Comparison of ENCODE assay signal across 16 cellular contexts in the genomic region with DNA sequence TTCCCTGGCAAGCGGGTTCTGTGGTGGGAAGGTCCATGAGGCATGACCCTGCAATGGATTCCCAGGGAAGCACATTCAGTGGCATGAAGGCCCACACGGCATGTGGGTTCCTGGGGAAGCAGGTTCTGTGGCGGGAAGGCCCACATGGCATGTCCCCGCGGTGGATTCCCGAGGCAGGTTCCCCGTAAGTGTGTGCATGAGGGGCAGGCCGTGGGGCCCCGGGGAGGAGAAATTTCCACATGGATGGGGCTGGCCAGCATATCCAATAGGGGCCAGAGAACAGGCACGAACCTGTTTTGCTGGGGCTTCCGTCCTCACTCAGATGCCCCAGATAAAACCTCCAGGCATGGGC.
DNase-seq lines count a peak whose midpoint lies in the region; ATAC-seq, FAIRE-seq and TF ChIP-seq lines count a peak whose summit lies in the region.
"Had no signal": no experiment of that assay in that cellular context is flagged by ENCODE, and none has a peak within 500 bp of the region (broad histone marks: within the 10 kb centered on the region; RNA-seq: fewer than 3 reads in every experiment).

No MANE protein-coding gene starts in this region.

- H4K20me1 ChIP-seq in HepG2 (ENCODE audit: insufficient read depth, low read length) = no peaks in the 10 kb centered on the region

- in situ Hi-C loops in HepG2 (cut with HindIII; ENCODE audit: extremely low pct_ligation_motif_present, low pct_unique_long_range_greater_than_20kb) = no loop called here

- ATAC-seq in right lobe of liver = no peak
- ATAC-seq in HepG2 = no peak
- ATAC-seq in lower lobe of right lung = no peak
- peak; percentile 29 for ATAC-seq in stimulated activated memory B cell treated with anti-CD40 and anti-IgM and Interleukin-4, amounts not matched to agents 10 μg/mL and 1 μg/mL and 100 μg/mL, for 72 hours
- no peak for ATAC-seq in HG02642 (IDR thresholded peaks at IDR 0.05; ENCODE audit: poor library complexity, unreplicated experiment)
- ATAC-seq: A549; CD8-positive, alpha-beta T cell had no signal

- peaks cover 3% of the 10 kb centered on the region for H3K9me3 Mint-ChIP-seq in stimulated activated memory B cell treated with anti-CD40 and anti-IgM and Interleukin-4, amounts not matched to agents 10 μg/mL and 1 μg/mL and 100 μg/mL, for 72 hours

- TF ChIP-seq RAD21 in HepG2 (CRISPR knock-in tag; IDR thresholded peaks at IDR 0.05) = no peak

- no peaks in the 10 kb centered on the region for H3K36me3 ChIP-seq in right lobe of liver
- H3K36me3 ChIP-seq in HepG2 (replicated peaks in 1 of 2; ENCODE audit: control insufficient read depth in 1 of 2, insufficient read depth in 2 of 2, low read length in 2 of 2) = no peaks in the 10 kb centered on the region
- no peaks in the 10 kb centered on the region for H3K36me3 ChIP-seq in lower lobe of right lung
- H3K36me3 ChIP-seq in testis (ENCODE audit: low read depth, missing control alignments) = no peaks in the 10 kb centered on the region

- no peak overlapping the region for H3K4me2 ChIP-seq in HepG2 (ENCODE audit: low read depth, low read length)
- H3K4me2 ChIP-seq: A549 had no signal

- H3K79me2 ChIP-seq in HepG2 (ENCODE audit: insufficient read depth, low read length) = no peaks in the 10 kb centered on the region

- H3K27ac ChIP-seq in right lobe of liver (no peak overlapping the region), HepG2 (ENCODE audit: extremely low read length, insufficient read depth, low read length) (no peak overlapping the region), lower lobe of right lung (no peak overlapping the region), testis (no peak overlapping the region)
- H3K27ac ChIP-seq: A549, C4-2B had no signal

- intact Hi-C loops in right lobe of liver (cut with DNase I) (no loop called here), HepG2 (cut with micrococcal nuclease; ENCODE audit: unreplicated experiment) (no loop called here), lower lobe of right lung (cut with DNase I) (no loop called here), testis (cut with DNase I; ENCODE audit: low total_unique reads) (no loop called here)

- peak in 2 of 3 donors; percentile 2 to 37 for DNase-seq in right lobe of liver
- DNase-seq in HepG2 (ENCODE audit: low spot score) = no peak
- DNase-seq in lower lobe of right lung = peak; percentile 15
- no peak for DNase-seq in COLO829 (ENCODE audit: low spot score)
- DNase-seq in testis = no peak
- DNase-seq: BE2C; CD8-positive, alpha-beta T cell; DND-41; GDM1; GOT3; HCEC 1CT; IMR-90 had no signal

- no peak overlapping the region for H2AFZ ChIP-seq in HepG2 (ENCODE audit: low read length)

- BruUV-seq in HepG2 (replicated peaks; lab: Mats Ljungman, UMichigan) = no TSS peak

- H3K4me3 ChIP-seq in right lobe of liver = no peak overlapping the region
- no peak overlapping the region for H3K4me3 ChIP-seq in HepG2 (replicated peaks in 1 of 3; ENCODE audit: insufficient read depth in 1 of 3, low read depth in 2 of 3, low read length in 3 of 3)
- no peak overlapping the region for H3K4me3 ChIP-seq in lower lobe of right lung
- no peak overlapping the region for H3K4me3 ChIP-seq in testis
- H3K4me3 ChIP-seq: A549 had no signal

- H3K4me1 ChIP-seq in right lobe of liver (no peaks in the 10 kb centered on the region), HepG2 (ENCODE audit: insufficient read depth, low read length) (no peaks in the 10 kb centered on the region), lower lobe of right lung (no peaks in the 10 kb centered on the region), testis (peaks cover 8% of the 10 kb centered on the region)
- H3K4me1 ChIP-seq: A549, BE2C had no signal

- H3K27me3 Mint-ChIP-seq in stimulated activated memory B cell treated with anti-CD40 and anti-IgM and Interleukin-4, amounts not matched to agents 10 μg/mL and 1 μg/mL and 100 μg/mL, for 72 hours = peaks cover 13% of the 10 kb centered on the region

- no CpG with 5 or more reads among the region's 11 CpGs for WGBS in right lobe of liver (ENCODE audit: insufficient coverage, low coverage, low lambda C conversion rate, missing lambda C conversion rate)
- WGBS in HepG2 (ENCODE audit: low lambda C conversion rate) = 21% methylated on average over 2 of the region's 11 CpGs
- WGBS in testis, 2 donors = 96 to 100% methylated on average over 6 to 11 of the region's 11 CpGs

- no peaks in the 10 kb centered on the region for H3K4me1 Mint-ChIP-seq in stimulated activated memory B cell treated with anti-CD40 and anti-IgM and Interleukin-4, amounts not matched to agents 10 μg/mL and 1 μg/mL and 100 μg/mL, for 72 hours

- no peak for FAIRE-seq in HepG2 (lab: Jason Lieb, UNC)
- FAIRE-seq: A549 had no signal

- H3K9ac ChIP-seq in HepG2 (ENCODE audit: insufficient read depth, low read depth, low read length) = no peak overlapping the region

- no peak overlapping the region for H3K27ac Mint-ChIP-seq in stimulated activated memory B cell treated with anti-CD40 and anti-IgM and Interleukin-4, amounts not matched to agents 10 μg/mL and 1 μg/mL and 100 μg/mL, for 72 hours
- H3K27ac Mint-ChIP-seq: CD8-positive, alpha-beta T cell had no signal

- TF ChIP-seq POLR2A in right lobe of liver (IDR thresholded peaks at IDR 0.05) (no peak), HepG2 (IDR thresholded peaks at IDR 0.05; ENCODE audit: insufficient read depth in 1 of 2, low read depth in 2 of 2, low read length in 2 of 2) (no peak), testis (IDR thresholded peaks at IDR 0.05) (no peak)

- CTCF ChIA-PET in HepG2 (lab: Yijun Ruan, JAX; ENCODE audit: low intra/inter-chr PET ratio, low total read pairs) = no interaction called here

- no peaks in the 10 kb centered on the region for H3K36me3 Mint-ChIP-seq in stimulated activated memory B cell treated with anti-CD40 and anti-IgM and Interleukin-4, amounts not matched to agents 10 μg/mL and 1 μg/mL and 100 μg/mL, for 72 hours
- H3K36me3 Mint-ChIP-seq: CD8-positive, alpha-beta T cell had no signal

- H3K4me3 Mint-ChIP-seq in stimulated activated memory B cell treated with anti-CD40 and anti-IgM and Interleukin-4, amounts not matched to agents 10 μg/mL and 1 μg/mL and 100 μg/mL, for 72 hours = no peak overlapping the region
- H3K4me3 Mint-ChIP-seq: CD8-positive, alpha-beta T cell had no signal

- H3K27me3 ChIP-seq in right lobe of liver (no peaks in the 10 kb centered on the region), HepG2 (ENCODE audit: control insufficient read depth in 1 of 2, insufficient read depth in 2 of 2, low read length in 2 of 2) (peaks cover 4 to 60% of the 10 kb centered on the region in 2 experiments), lower lobe of right lung (ENCODE audit: low read depth) (peaks cover 3% of the 10 kb centered on the region), testis (no peaks in the 10 kb centered on the region)
- H3K27me3 ChIP-seq: BE2C had no signal

- TF ChIP-seq EP300 in HepG2 (IDR thresholded peaks at IDR 0.05; ENCODE audit: low read depth in 2 of 2, low read length in 2 of 2) = no peak
- no peak for TF ChIP-seq EP300 in HepG2 (CRISPR knock-in tag; IDR thresholded peaks at IDR 0.05; ENCODE audit: borderline replicate concordance)

- H3K9me3 ChIP-seq in right lobe of liver (no peaks in the 10 kb centered on the region), HepG2 (ENCODE audit: low read length) (no peaks in the 10 kb centered on the region), lower lobe of right lung (no peaks in the 10 kb centered on the region), testis (no peaks in the 10 kb centered on the region)
- H3K9me3 ChIP-seq: A549, BE2C had no signal

- no peak for TF ChIP-seq CTCF in right lobe of liver (IDR thresholded peaks at IDR 0.05)
- TF ChIP-seq CTCF in HepG2 (CRISPR knock-in tag; IDR thresholded peaks at IDR 0.05) = no peak
- TF ChIP-seq CTCF in lower lobe of right lung (IDR thresholded peaks at IDR 0.05) = no peak
- no peak for TF ChIP-seq CTCF in testis (IDR thresholded peaks at IDR 0.05)

- POLR2A ChIA-PET in HepG2 (lab: Yijun Ruan, JAX) = no interaction called here

TF ChIP-seq in HepG2, 621 proteins besides CTCF, POLR2A, EP300 and RAD21:
- no peak for TF ChIP-seq ZNF343 (CRISPR knock-in tag; IDR thresholded peaks at IDR 0.05)
- TF ChIP-seq, protein P1, sequence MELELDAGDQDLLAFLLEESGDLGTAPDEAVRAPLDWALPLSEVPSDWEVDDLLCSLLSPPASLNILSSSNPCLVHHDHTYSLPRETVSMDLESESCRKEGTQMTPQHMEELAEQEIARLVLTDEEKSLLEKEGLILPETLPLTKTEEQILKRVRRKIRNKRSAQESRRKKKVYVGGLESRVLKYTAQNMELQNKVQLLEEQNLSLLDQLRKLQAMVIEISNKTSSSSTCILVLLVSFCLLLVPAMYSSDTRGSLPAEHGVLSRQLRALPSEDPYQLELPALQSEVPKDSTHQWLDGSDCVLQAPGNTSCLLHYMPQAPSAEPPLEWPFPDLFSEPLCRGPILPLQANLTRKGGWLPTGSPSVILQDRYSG (CRISPR knock-in tag; IDR thresholded peaks at IDR 0.05) = no peak

Comparison
In these comparisons a context has a peak if more than half of its experiments do, and no peak if none do; other contexts are left out.
1. DNase-seq: peak in right lobe of liver (2 of 3) and lower lobe of right lung (single experiment); none in HepG2 (single experiment), COLO829 (single experiment) and testis (single experiment).